Comparison of ENCODE assay signal across 22 cellular contexts in genomic region chr5:73740274-73740790, GRCh38.
DNase-seq lines count a peak whose midpoint lies in the region; ATAC-seq, FAIRE-seq and TF ChIP-seq lines count a peak whose summit lies in the region.
"Had no signal": no experiment of that assay in that cellular context is flagged by ENCODE, and none has a peak within 500 bp of the region (broad histone marks: within the 10 kb centered on the region; RNA-seq: fewer than 3 reads in every experiment).

No MANE protein-coding gene starts in this region.

- TF ChIP-seq POLR2A in endothelial cell of umbilical vein (IDR thresholded peaks at IDR 0.05; ENCODE audit: low read depth, low read length): no peak

- H3K27ac ChIP-seq in left ventricle myocardium inferior (replicated peaks) (peak overlapping the region; percentile 47), endothelial cell of umbilical vein (ENCODE audit: insufficient read depth, low read depth, low read length) (peak overlapping the region; percentile 52), neural progenitor cell (no peak overlapping the region)

- H3K27ac Mint-ChIP-seq in neural progenitor cell: no peak overlapping the region
- H3K27ac Mint-ChIP-seq: CD4-positive, CD25-positive, alpha-beta regulatory T cell; CD8-positive, alpha-beta memory T cell; GM23338 had no signal

- H3K36me3 Mint-ChIP-seq in neural progenitor cell: no peaks in the 10 kb centered on the region
- H3K36me3 Mint-ChIP-seq: CD4-positive, CD25-positive, alpha-beta regulatory T cell; CD8-positive, alpha-beta memory T cell had no signal

- ATAC-seq in left ventricle myocardium superior: no peak
- ATAC-seq: GM23338 had no signal

- no peak overlapping the region for H3K4me3 ChIP-seq in left ventricle myocardium inferior
- H3K4me3 ChIP-seq in endothelial cell of umbilical vein (replicated peaks in 1 of 3; ENCODE audit: insufficient read depth in 1 of 3, low read depth in 1 of 3, low read length in 3 of 3): no peak overlapping the region
- no peak overlapping the region for H3K4me3 ChIP-seq in neural progenitor cell
- H3K4me3 ChIP-seq: GM23338 had no signal

- no peaks in the 10 kb centered on the region for H3K9me3 ChIP-seq in left ventricle myocardium inferior (replicated peaks)
- no peaks in the 10 kb centered on the region for H3K9me3 ChIP-seq in endothelial cell of umbilical vein (replicated peaks; ENCODE audit: control insufficient read depth, insufficient read depth, low read length)
- H3K9me3 ChIP-seq in neural progenitor cell (ENCODE audit: low read depth): no peaks in the 10 kb centered on the region
- H3K9me3 ChIP-seq: BE2C, Caco-2 had no signal

- H3K27me3 Mint-ChIP-seq in neural progenitor cell (ENCODE audit: insufficient read depth, low read depth): no peaks in the 10 kb centered on the region

- H3K27me3 ChIP-seq in left ventricle myocardium inferior (ENCODE audit: low read depth): no peaks in the 10 kb centered on the region
- H3K27me3 ChIP-seq in endothelial cell of umbilical vein (ENCODE audit: control insufficient read depth in 2 of 2, insufficient read depth in 2 of 2, low read length in 2 of 2): no peaks in the 10 kb centered on the region
- H3K27me3 ChIP-seq in neural progenitor cell: no peaks in the 10 kb centered on the region
- H3K27me3 ChIP-seq: BE2C had no signal

- no peaks in the 10 kb centered on the region for H3K9me3 Mint-ChIP-seq in neural progenitor cell
- H3K9me3 Mint-ChIP-seq: CD8-positive, alpha-beta memory T cell; GM23338 had no signal

- TF ChIP-seq CTCF in left ventricle myocardium inferior (IDR thresholded peaks at IDR 0.05; ENCODE audit: borderline replicate concordance) (no peak), endothelial cell of umbilical vein (IDR thresholded peaks at IDR 0.05; ENCODE audit: extremely low read depth in 1 of 2, insufficient read depth in 1 of 2, low read depth in 1 of 2, low read length in 2 of 2) (no peak), neural progenitor cell (IDR thresholded peaks at IDR 0.05) (no peak)

- H3K4me3 Mint-ChIP-seq in neural progenitor cell: no peak overlapping the region
- H3K4me3 Mint-ChIP-seq: CD4-positive, CD25-positive, alpha-beta regulatory T cell; CD8-positive, alpha-beta memory T cell; GM23338 had no signal

- no peaks in the 10 kb centered on the region for H3K9me1 ChIP-seq in endothelial cell of umbilical vein (replicated peaks; ENCODE audit: control insufficient read depth, extremely low read depth, insufficient read depth, low read length)

- DNase-seq in left ventricle myocardium inferior (no peak), left ventricle myocardium superior (no peak), endothelial cell of umbilical vein (ENCODE audit: low read depth, low spot score) (peak; percentile 55), neural progenitor cell (ENCODE audit: low spot score) (peak; percentile 4), glomerular visceral epithelial cell (ENCODE audit: extremely low spot score) (no peak), NCI-H2107 (lab: John Stamatoyannopoulos, UW) (no peak)
- DNase-seq in stimulated activated CD4-positive, alpha-beta T cell treated with anti-CD3 and anti-CD28 coated beads, Interleukin-1b, Interleukin-23, amount 100 ng/mL, for 48 hours: no peak
- DNase-seq: 8988T; ACHN; BE2C; C1 segment of cervical spinal cord; Caco-2; CD4-positive, CD25-positive, alpha-beta regulatory T cell; CD8-positive, alpha-beta memory T cell; HCEC 1CT had no signal

- CTCF ChIA-PET in endothelial cell of umbilical vein (lab: Charles Lee): interaction anchor here (0.8 to 2.7 kb wide), 5 partner anchors 11 to 149 kb away, joined by 3 to 11 read pairs (median 4); no protein-coding TSS in a partner anchor

- H3K4me1 ChIP-seq in left ventricle myocardium inferior (peaks cover 4% of the 10 kb centered on the region), endothelial cell of umbilical vein (ENCODE audit: control insufficient read depth, extremely low read depth, insufficient read depth, low read length) (peaks cover 41% of the 10 kb centered on the region), neural progenitor cell (no peaks in the 10 kb centered on the region)
- H3K4me1 ChIP-seq: Caco-2 had no signal

- POLR2A ChIA-PET in endothelial cell of umbilical vein (lab: Charles Lee): interaction anchor here (0.7 kb wide), 1 partner anchor 21 kb away, joined by 5 read pairs; no protein-coding TSS in a partner anchor

- H3K9ac ChIP-seq in endothelial cell of umbilical vein (replicated peaks; ENCODE audit: extremely low read depth, insufficient read depth, low read length) (no peak overlapping the region), neural progenitor cell (no peak overlapping the region)

- peak; percentile 68 for FAIRE-seq in endothelial cell of umbilical vein (lab: Jason Lieb, UNC)
- FAIRE-seq: D721Med, G401.6, GM12891, GM19239, H54, HTR-8/SVneo had no signal

- H3K36me3 ChIP-seq in left ventricle myocardium inferior (no peaks in the 10 kb centered on the region), endothelial cell of umbilical vein (ENCODE audit: control insufficient read depth in 2 of 2, extremely low read depth in 1 of 2, insufficient read depth in 2 of 2, low read length in 2 of 2) (no peaks in the 10 kb centered on the region), neural progenitor cell (no peaks in the 10 kb centered on the region)

- H3F3A ChIP-seq in neural progenitor cell (ENCODE audit: low read depth): no peaks in the 10 kb centered on the region

- H3K79me2 ChIP-seq in endothelial cell of umbilical vein (ENCODE audit: control insufficient read depth, insufficient read depth, low read length): peaks cover 83% of the 10 kb centered on the region
- no peaks in the 10 kb centered on the region for H3K79me2 ChIP-seq in neural progenitor cell (ENCODE audit: low read depth)

- peaks cover 4% of the 10 kb centered on the region for H3K4me1 Mint-ChIP-seq in neural progenitor cell
- H3K4me1 Mint-ChIP-seq: CD4-positive, CD25-positive, alpha-beta regulatory T cell; CD8-positive, alpha-beta memory T cell; GM23338 had no signal

- BruUV-seq in endothelial cell of umbilical vein (replicated peaks; lab: Mats Ljungman, UMichigan): TSS peak; percentile 55

- H2AFZ ChIP-seq in endothelial cell of umbilical vein (ENCODE audit: low read depth, low read length) (no peak overlapping the region), neural progenitor cell (replicated peaks) (no peak overlapping the region)
- H2AFZ ChIP-seq: GM23338 had no signal

- H4K20me1 ChIP-seq in endothelial cell of umbilical vein (replicated peaks; ENCODE audit: control insufficient read depth, extremely low read depth, insufficient read depth, low read length) (no peaks in the 10 kb centered on the region), neural progenitor cell (ENCODE audit: low read depth) (no peaks in the 10 kb centered on the region)

- intact Hi-C loops in left ventricle myocardium inferior (cut with micrococcal nuclease): no loop called here
- intact Hi-C loops in left ventricle myocardium superior (cut with micrococcal nuclease): no loop called here
- intact Hi-C loops in endothelial cell of umbilical vein (cut with micrococcal nuclease): no loop called here

- dilution Hi-C loops in endothelial cell of umbilical vein (cut with MboI; ENCODE audit: extremely low pct_ligation_motif_present, low sequenced_read_pairs): no loop called here

- H3K4me2 ChIP-seq in endothelial cell of umbilical vein (ENCODE audit: insufficient read depth, low read length) (peak overlapping the region; percentile 67), neural progenitor cell (no peak overlapping the region)
- H3K4me2 ChIP-seq: GM23338 had no signal

TF ChIP-seq in endothelial cell of umbilical vein, 7 proteins besides CTCF, POLR2A, EP300 and RAD21:
- TF ChIP-seq MYC (IDR thresholded peaks at IDR 0.05; ENCODE audit: low read depth, low read length) (no peak), MAX (IDR thresholded peaks at IDR 0.05; ENCODE audit: insufficient read depth, insufficient read length) (no peak)

Comparison
In these comparisons a context has a peak if more than half of its experiments do, and no peak if none do; other contexts are left out.
1. DNase-seq: peak in endothelial cell of umbilical vein (single experiment) and neural progenitor cell (single experiment); none in left ventricle myocardium inferior (single experiment), left ventricle myocardium superior (single experiment), stimulated activated CD4-positive, alpha-beta T cell treated with anti-CD3 and anti-CD28 coated beads, Interleukin-1b, Interleukin-23, amount 100 ng/mL, for 48 hours (single experiment), glomerular visceral epithelial cell (single experiment) and NCI-H2107 (single experiment).